9 cellular contexts compared by ENCODE assay signal in the genomic region with DNA sequence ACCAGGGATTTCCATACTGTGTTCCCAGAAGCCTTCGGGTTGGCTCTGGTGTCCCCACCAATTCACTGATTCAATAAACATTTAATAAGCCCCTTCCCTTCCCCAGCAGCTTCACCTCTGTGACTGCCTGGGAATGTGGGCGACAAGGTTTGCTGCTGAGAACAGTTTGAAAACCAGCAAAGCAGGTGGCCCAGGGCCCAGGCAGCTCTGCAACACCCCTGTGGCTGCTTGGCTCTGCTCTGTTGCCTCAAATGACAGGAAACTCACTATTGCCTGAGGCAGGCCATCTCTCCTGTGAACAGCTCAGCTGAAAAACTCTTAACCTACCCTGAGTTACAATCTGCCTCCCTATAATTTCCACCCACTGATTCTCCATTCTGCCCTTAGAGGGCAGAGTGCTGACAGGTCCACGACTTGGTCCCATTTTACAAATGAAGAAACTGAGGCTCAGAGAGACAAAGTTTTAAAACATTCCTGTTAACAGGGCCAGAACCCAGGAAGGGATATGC. TPM values are rescaled to one million over a fixed set of nuclear protein-coding genes. Genes with fewer than 3 reads are reported as not detected.
A peak's percentile ranks its signal among the peaks of the same experiment; 100 is the strongest.
DNase-seq lines count a peak whose midpoint lies in the region; ATAC-seq and TF ChIP-seq lines count a peak whose summit lies in the region.
"Had no signal": no experiment of that assay in that cellular context is flagged by ENCODE, and none has a peak within 500 bp of the region (broad histone marks: within the 10 kb centered on the region; RNA-seq: fewer than 3 reads in every experiment).

No MANE protein-coding gene starts in this region.

- H3K36me3 ChIP-seq in neural progenitor cell (no peaks in the 10 kb centered on the region), psoas muscle (ENCODE audit: insufficient read depth in 1 of 2, low read depth in 1 of 2) (no peaks in the 10 kb centered on the region)

- no peak overlapping the region for H3K27ac ChIP-seq in neural progenitor cell
- H3K27ac ChIP-seq in psoas muscle = no peak overlapping the region

- peak overlapping the region; percentile 99 for H3K27ac Mint-ChIP-seq in activated naive CD8-positive, alpha-beta T cell treated with anti-CD3 and anti-CD28 coated beads for 36 hours
- H3K27ac Mint-ChIP-seq in neural progenitor cell = no peak overlapping the region

- H3K4me1 Mint-ChIP-seq in activated naive CD8-positive, alpha-beta T cell treated with anti-CD3 and anti-CD28 coated beads for 36 hours = peaks cover 88% of the 10 kb centered on the region
- peaks cover 17% of the 10 kb centered on the region for H3K4me1 Mint-ChIP-seq in neural progenitor cell

- TF ChIP-seq CTCF in neural progenitor cell (IDR thresholded peaks at IDR 0.05) = peak; percentile 9
- TF ChIP-seq CTCF in psoas muscle (IDR thresholded peaks at IDR 0.05) = no peak

- H2AFZ ChIP-seq in neural progenitor cell (replicated peaks) = no peak overlapping the region

- intact Hi-C loops in psoas muscle (cut with DNase I) = no loop called here

- H3K4me1 ChIP-seq in neural progenitor cell (no peaks in the 10 kb centered on the region), psoas muscle (peaks cover 11% of the 10 kb centered on the region)

- H3K4me2 ChIP-seq in neural progenitor cell = no peak overlapping the region

- no peaks in the 10 kb centered on the region for H3K27me3 Mint-ChIP-seq in activated naive CD8-positive, alpha-beta T cell treated with anti-CD3 and anti-CD28 coated beads for 36 hours
- peaks cover 6% of the 10 kb centered on the region for H3K27me3 Mint-ChIP-seq in neural progenitor cell (ENCODE audit: insufficient read depth, low read depth)

- ATAC-seq in HG03175 (IDR thresholded peaks at IDR 0.05; ENCODE audit: unreplicated experiment) (peak; percentile 29), psoas muscle (no peak)

- WGBS in psoas muscle, 3 donors = 94 to 96% (median 95%) methylated on average over 3 of the region's 3 CpGs

- H3K27me3 ChIP-seq in neural progenitor cell = no peaks in the 10 kb centered on the region
- no peaks in the 10 kb centered on the region for H3K27me3 ChIP-seq in psoas muscle (ENCODE audit: insufficient read depth in 3 of 3, low read length in 2 of 3)

- no peaks in the 10 kb centered on the region for H4K20me1 ChIP-seq in neural progenitor cell (ENCODE audit: low read depth)

- H3K79me2 ChIP-seq in neural progenitor cell (ENCODE audit: low read depth) = no peaks in the 10 kb centered on the region

- H3K4me3 Mint-ChIP-seq in activated naive CD8-positive, alpha-beta T cell treated with anti-CD3 and anti-CD28 coated beads for 36 hours = no peak overlapping the region
- H3K4me3 Mint-ChIP-seq in neural progenitor cell = no peak overlapping the region

- no peak overlapping the region for H3K9ac ChIP-seq in neural progenitor cell

- no peaks in the 10 kb centered on the region for H3F3A ChIP-seq in neural progenitor cell (ENCODE audit: low read depth)

- DNase-seq in NCI-H1436 (lab: John Stamatoyannopoulos, UW) = peak; percentile 24
- DNase-seq in NCI-H1436 treated with DMSO at 0.1 percent for 48 hours (lab: John Stamatoyannopoulos, UW) = no peak
- DNase-seq in activated naive CD8-positive, alpha-beta T cell treated with anti-CD3 and anti-CD28 coated beads for 36 hours = no peak
- no peak for DNase-seq in neural progenitor cell (ENCODE audit: low spot score)
- DNase-seq in psoas muscle = no peak
- DNase-seq in KG1 (lab: John Stamatoyannopoulos, UW) = no peak
- no peak for DNase-seq in DMS53 treated with DMSO at 0.1 percent for 48 hours (lab: John Stamatoyannopoulos, UW; ENCODE audit: unreplicated experiment)

- H3K9me3 ChIP-seq in neural progenitor cell (ENCODE audit: low read depth) (no peaks in the 10 kb centered on the region), psoas muscle (no peaks in the 10 kb centered on the region)

- H3K4me3 ChIP-seq in neural progenitor cell = no peak overlapping the region
- H3K4me3 ChIP-seq in psoas muscle = no peak overlapping the region

- peaks cover 56% of the 10 kb centered on the region for H3K36me3 Mint-ChIP-seq in activated naive CD8-positive, alpha-beta T cell treated with anti-CD3 and anti-CD28 coated beads for 36 hours
- no peaks in the 10 kb centered on the region for H3K36me3 Mint-ChIP-seq in neural progenitor cell

- no peaks in the 10 kb centered on the region for H3K9me3 Mint-ChIP-seq in activated naive CD8-positive, alpha-beta T cell treated with anti-CD3 and anti-CD28 coated beads for 36 hours
- H3K9me3 Mint-ChIP-seq in neural progenitor cell = peaks cover 4% of the 10 kb centered on the region

RNA-seq across cellular contexts. Expression of a gene that starts 10.5 kb away (rescaled TPM):
- 10 to 100 TPM; 45.1 to 45.2 TPM for total RNA-seq in activated naive CD8-positive, alpha-beta T cell treated with anti-CD3 and anti-CD28 coated beads for 36 hours
- total RNA-seq in neural progenitor cell (ENCODE audit: low replicate concordance) = 0.51 and 5.8 TPM in 2 replicates
- 1 to 10 TPM in 3 of 4 donors, under 1 TPM in 1; 0.97 to 2.4 (median 1.6) TPM for total RNA-seq in psoas muscle
- polyA plus RNA-seq in psoas muscle = 1 to 10 TPM in 2 of 3 donors, under 1 TPM in 1; 0.97 to 1.7 (median 1.7) TPM

RNA-seq across cellular contexts. Expression of a gene that starts 57.3 kb away (rescaled TPM):
- under 1 TPM in 1 of 2 experiments, not detected in 1; 0.08 TPM for total RNA-seq in activated naive CD8-positive, alpha-beta T cell treated with anti-CD3 and anti-CD28 coated beads for 36 hours
- total RNA-seq in neural progenitor cell (ENCODE audit: low replicate concordance) = 0.12 and 0.17 TPM in 2 replicates
- under 1 TPM; 0.07 to 0.82 (median 0.19) TPM for total RNA-seq in psoas muscle
- polyA plus RNA-seq in psoas muscle = under 1 TPM; 0.11 to 0.21 (median 0.18) TPM
- total RNA-seq: dermis microvascular lymphatic vessel endothelial cell had no signal
